ENCODE assay signal across 20 cellular contexts in the genomic region with DNA sequence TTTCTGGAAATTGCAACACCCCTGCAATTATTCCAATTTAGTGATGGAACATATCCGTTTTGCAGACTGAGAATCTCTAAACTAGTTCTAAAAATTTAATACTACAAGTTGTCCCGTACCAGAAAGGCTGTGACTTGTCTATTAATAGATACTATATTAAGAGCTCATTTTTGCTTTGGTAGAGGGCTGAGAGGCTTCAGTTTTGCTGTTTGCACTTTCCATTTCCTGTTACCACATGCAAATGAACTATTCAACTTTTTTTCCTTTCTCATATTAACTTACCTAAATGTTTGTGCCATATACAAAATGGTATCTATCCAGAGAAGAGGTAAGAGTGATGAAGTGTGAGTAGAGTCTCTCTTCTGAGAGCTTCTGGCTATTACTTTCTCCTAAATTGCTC.
DNase-seq lines count a peak whose midpoint lies in the region; ATAC-seq, FAIRE-seq and TF ChIP-seq lines count a peak whose summit lies in the region.
"Had no signal": no experiment of that assay in that cellular context is flagged by ENCODE, and none has a peak within 500 bp of the region (broad histone marks: within the 10 kb centered on the region; RNA-seq: fewer than 3 reads in every experiment).

No MANE protein-coding gene starts in this region.

- H3K36me3 ChIP-seq in BE2C (no peaks in the 10 kb centered on the region), smooth muscle cell (ENCODE audit: low read depth) (no peaks in the 10 kb centered on the region), small intestine (ENCODE audit: control insufficient read depth in 2 of 2, insufficient read depth in 2 of 2, low read length in 2 of 2) (no peaks in the 10 kb centered on the region)

- ATAC-seq in GM18858 (IDR thresholded peaks at IDR 0.05; ENCODE audit: unreplicated experiment) (peak; percentile 72), GM21390 (IDR thresholded peaks at IDR 0.05; ENCODE audit: unreplicated experiment) (peak; percentile 91), HG02938 (IDR thresholded peaks at IDR 0.05; ENCODE audit: unreplicated experiment) (peak; percentile 69), HG03520 (IDR thresholded peaks at IDR 0.05; ENCODE audit: unreplicated experiment) (peak; percentile 81)
- ATAC-seq: activated T-helper 17 cell treated with anti-CD3 and anti-CD28 coated beads, Interleukin-2, amount 50 U/mL, for 72 hours; left colon; mucosa of descending colon; right cardiac atrium had no signal

- H3K9ac ChIP-seq in smooth muscle cell (ENCODE audit: low read depth): no peak overlapping the region
- H3K9ac ChIP-seq: GM23248 had no signal

- H3K4me2 ChIP-seq in smooth muscle cell: no peak overlapping the region

- no peaks in the 10 kb centered on the region for H4K20me1 ChIP-seq in smooth muscle cell (ENCODE audit: low read depth)

- no peaks in the 10 kb centered on the region for H3K4me1 ChIP-seq in BE2C
- H3K4me1 ChIP-seq in smooth muscle cell (ENCODE audit: low read depth): no peaks in the 10 kb centered on the region
- no peaks in the 10 kb centered on the region for H3K4me1 ChIP-seq in small intestine (ENCODE audit: control insufficient read depth in 2 of 2, insufficient read depth in 1 of 2, low read depth in 1 of 2, low read length in 1 of 2)

- FAIRE-seq in small intestine (lab: Jason Lieb, UNC): no peak
- FAIRE-seq: G401.6 had no signal

- WGBS in smooth muscle cell (ENCODE audit: low lambda C conversion rate): 87% methylated on average over 2 of the region's 2 CpGs
- 63 to 80% (median 68%) methylated on average over 2 of the region's 2 CpGs for WGBS in small intestine, 3 donors

- H3K9me3 ChIP-seq in BE2C (no peaks in the 10 kb centered on the region), smooth muscle cell (replicated peaks; ENCODE audit: low read depth) (no peaks in the 10 kb centered on the region), small intestine (ENCODE audit: control insufficient read depth, low read depth) (no peaks in the 10 kb centered on the region)
- H3K9me3 ChIP-seq: mucosa of descending colon had no signal

- H3F3A ChIP-seq in smooth muscle cell (ENCODE audit: low read depth): no peaks in the 10 kb centered on the region

- no peak overlapping the region for H2AFZ ChIP-seq in smooth muscle cell (ENCODE audit: low read depth)
- H2AFZ ChIP-seq: GM23248 had no signal

- H3K27me3 ChIP-seq in BE2C (no peaks in the 10 kb centered on the region), smooth muscle cell (ENCODE audit: low read depth) (no peaks in the 10 kb centered on the region), small intestine (ENCODE audit: control insufficient read depth in 2 of 2, insufficient read depth in 2 of 2, low read length in 2 of 2) (no peaks in the 10 kb centered on the region)

- DNase-seq in BE2C (no peak), smooth muscle cell (lab: John Stamatoyannopoulos, UW; ENCODE audit: unreplicated experiment) (no peak), small intestine (no peak), cerebellum (ENCODE audit: low spot score) (no peak)
- DNase-seq: amygdala; Calu3; GM23248; hypothalamus; left colon; mucosa of descending colon; NCI-H2171 treated with DMSO at 0.1 percent for 48 hours; right cardiac atrium; stimulated activated CD4-positive, alpha-beta T cell treated with anti-CD3 and anti-CD28 coated beads, Interleukin-2, amount 100 ng/mL, for 24 hours; SW 1271 had no signal

- H3K4me3 ChIP-seq in BE2C (ENCODE audit: low read depth, low read length) (no peak overlapping the region), smooth muscle cell (no peak overlapping the region), small intestine (ENCODE audit: low read depth in 1 of 2, low read length in 2 of 2) (no peak overlapping the region)
- H3K4me3 ChIP-seq: GM23248, mucosa of descending colon had no signal

- no peaks in the 10 kb centered on the region for H3K79me2 ChIP-seq in smooth muscle cell (ENCODE audit: low read depth)

- H3K27ac ChIP-seq in smooth muscle cell (ENCODE audit: low read depth): no peak overlapping the region
- H3K27ac ChIP-seq in small intestine (ENCODE audit: low read depth in 1 of 2, low read length in 1 of 2): no peak overlapping the region
- H3K27ac ChIP-seq: GM23248 had no signal

- TF ChIP-seq CTCF in BE2C (IDR thresholded peaks at IDR 0.05; ENCODE audit: low read depth, low read length) (no peak), smooth muscle cell (IDR thresholded peaks at IDR 0.05; ENCODE audit: borderline replicate concordance, insufficient read depth, poor library complexity, severe bottlenecking) (no peak)
